Comparison of ENCODE assay signal across 15 cellular contexts in genomic region chr7:98288064-98288823, GRCh38. TPM values are rescaled to one million over a fixed set of nuclear protein-coding genes. Genes with fewer than 3 reads are reported as not detected.
A peak's percentile ranks its signal among the peaks of the same experiment; 100 is the strongest.
DNase-seq lines count a peak whose midpoint lies in the region; ATAC-seq and TF ChIP-seq lines count a peak whose summit lies in the region.
"Had no signal": no experiment of that assay in that cellular context is flagged by ENCODE, and none has a peak within 500 bp of the region (broad histone marks: within the 10 kb centered on the region; RNA-seq: fewer than 3 reads in every experiment).

No MANE protein-coding gene starts in this region.

- intact Hi-C loops in left ventricle myocardium inferior (cut with micrococcal nuclease) (no loop called here), Right ventricle myocardium superior (cut with DNase I) (no loop called here), mammary epithelial cell (cut with micrococcal nuclease) (loop anchor here (10.0 kb wide), 1 partner anchor 183 kb away; the partner anchor contains the start of gene LMTK2), upper lobe of right lung (cut with DNase I) (no loop called here)

- DNase-seq in left ventricle myocardium inferior = no peak
- no peak for DNase-seq in Right ventricle myocardium superior
- DNase-seq in mammary epithelial cell = peak; percentile 24
- DNase-seq in upper lobe of right lung = peak; percentile 63
- no peak for DNase-seq in glomerular visceral epithelial cell (ENCODE audit: extremely low spot score)
- no peak for DNase-seq in activated CD4-positive, alpha-beta memory T cell treated with anti-CD3 and anti-CD28 coated beads, Interleukin-2, amount 10 ng/mL, durations not matched to agents 7 days and 5 days
- DNase-seq: AML-193; amniotic stem cell; effector CD8-positive, alpha-beta T cell; NCI-H1092 treated with DMSO at 0.1 percent for 48 hours; stimulated activated CD4-positive, alpha-beta T cell treated with anti-CD3 and anti-CD28 coated beads, Interleukin-4, amount 100 ng/mL, for 1 hour; stimulated activated naive CD4-positive, alpha-beta T cell had no signal

- CTCF ChIA-PET in mammary epithelial cell (lab: Charles Lee; ENCODE audit: low non-redundant PET) = interaction anchor here (0.7 to 0.9 kb wide), 2 partner anchors 113 to 130 kb away, joined by 4 read pairs; partner anchors contain the start of gene BAIAP2L1
- CTCF ChIA-PET in activated CD4-positive, alpha-beta memory T cell treated with anti-CD3 and anti-CD28 coated beads, Interleukin-2, amount 10 ng/mL, durations not matched to agents 7 days and 5 days (lab: Charles Lee) = no interaction called here

- no peak for TF ChIP-seq CTCF in left ventricle myocardium inferior (IDR thresholded peaks at IDR 0.05; ENCODE audit: borderline replicate concordance)
- no peak for TF ChIP-seq CTCF in mammary epithelial cell (conservative IDR thresholded peaks at IDR 0.05 in 1 of 2, IDR thresholded peaks at IDR 0.05 in 1 of 2; ENCODE audit: extremely low read depth in 1 of 2, insufficient read depth in 1 of 2, low read depth in 1 of 2, low read length in 2 of 2)
- TF ChIP-seq CTCF in upper lobe of right lung (IDR thresholded peaks at IDR 0.05) = no peak

- dilution Hi-C loops in mammary epithelial cell (cut with HindIII; ENCODE audit: low sequenced_read_pairs) = no loop called here

- H3K36me3 Mint-ChIP-seq in activated CD4-positive, alpha-beta memory T cell treated with anti-CD3 and anti-CD28 coated beads, Interleukin-2, amount 10 ng/mL, durations not matched to agents 7 days and 5 days (ENCODE audit: low read depth) = no peaks in the 10 kb centered on the region

- no peak overlapping the region for H3K4me3 Mint-ChIP-seq in activated CD4-positive, alpha-beta memory T cell treated with anti-CD3 and anti-CD28 coated beads, Interleukin-2, amount 10 ng/mL, durations not matched to agents 7 days and 5 days

- peak overlapping the region; percentile 98 for H3K27ac ChIP-seq in left ventricle myocardium inferior (replicated peaks)
- H3K27ac ChIP-seq in mammary epithelial cell (ENCODE audit: insufficient read depth, low read depth, low read length) = no peak overlapping the region
- no peak overlapping the region for H3K27ac ChIP-seq in upper lobe of right lung
- H3K27ac ChIP-seq: parathyroid adenoma had no signal

- no peaks in the 10 kb centered on the region for H3K9me3 ChIP-seq in left ventricle myocardium inferior (replicated peaks)
- H3K9me3 ChIP-seq in mammary epithelial cell (replicated peaks; ENCODE audit: insufficient read depth, low read length) = no peaks in the 10 kb centered on the region
- no peaks in the 10 kb centered on the region for H3K9me3 ChIP-seq in mucosa of stomach (ENCODE audit: control insufficient read depth, low read length)
- H3K9me3 ChIP-seq in upper lobe of right lung = no peaks in the 10 kb centered on the region

- no peaks in the 10 kb centered on the region for H3K9me3 Mint-ChIP-seq in activated CD4-positive, alpha-beta memory T cell treated with anti-CD3 and anti-CD28 coated beads, Interleukin-2, amount 10 ng/mL, durations not matched to agents 7 days and 5 days

- H3K27me3 Mint-ChIP-seq in activated CD4-positive, alpha-beta memory T cell treated with anti-CD3 and anti-CD28 coated beads, Interleukin-2, amount 10 ng/mL, durations not matched to agents 7 days and 5 days = no peaks in the 10 kb centered on the region

- in situ Hi-C loops in mammary epithelial cell (cut with MboI; ENCODE audit: low sequenced_read_pairs in 2 of 2) = loop anchor here (25.0 kb wide), 1 partner anchor 549 kb away; no protein-coding TSS in a partner anchor

- peaks cover 89% of the 10 kb centered on the region for H3K79me2 ChIP-seq in mammary epithelial cell (ENCODE audit: insufficient read depth, low read length)

- H3K27ac Mint-ChIP-seq in activated CD4-positive, alpha-beta memory T cell treated with anti-CD3 and anti-CD28 coated beads, Interleukin-2, amount 10 ng/mL, durations not matched to agents 7 days and 5 days = no peak overlapping the region

- H3K27me3 ChIP-seq in left ventricle myocardium inferior (ENCODE audit: low read depth) = no peaks in the 10 kb centered on the region
- no peaks in the 10 kb centered on the region for H3K27me3 ChIP-seq in mammary epithelial cell (ENCODE audit: insufficient read depth, low read length)
- H3K27me3 ChIP-seq in mucosa of stomach (ENCODE audit: control insufficient read depth, insufficient read depth, low read length) = no peaks in the 10 kb centered on the region
- H3K27me3 ChIP-seq in upper lobe of right lung = no peaks in the 10 kb centered on the region

- no TSS peak for BruUV-seq in mammary epithelial cell (replicated peaks; lab: Mats Ljungman, UMichigan)

- POLR2A ChIA-PET in activated CD4-positive, alpha-beta memory T cell treated with anti-CD3 and anti-CD28 coated beads, Interleukin-2, amount 10 ng/mL, durations not matched to agents 7 days and 5 days (lab: Charles Lee) = interaction anchor here (1.5 kb wide), 1 partner anchor 37 kb away, joined by 3 read pairs; no protein-coding TSS in a partner anchor

- H3K4me2 ChIP-seq in mammary epithelial cell (ENCODE audit: insufficient read depth, low read depth, low read length) = peak overlapping the region; percentile 70

- H3K9ac ChIP-seq in mammary epithelial cell (ENCODE audit: insufficient read depth, low read length) = no peak overlapping the region
- H3K9ac ChIP-seq in mucosa of stomach (ENCODE audit: low read length) = peak overlapping the region; percentile 25
- H3K9ac ChIP-seq: parathyroid adenoma had no signal

- no peak overlapping the region for H2AFZ ChIP-seq in mammary epithelial cell (ENCODE audit: low read depth, low read length)
- H2AFZ ChIP-seq: parathyroid adenoma had no signal

- H3K4me3 ChIP-seq in left ventricle myocardium inferior (peak overlapping the region; percentile 89), mammary epithelial cell (replicated peaks in 1 of 3; ENCODE audit: insufficient read depth in 1 of 3, low read depth in 2 of 3, low read length in 3 of 3) (no peak overlapping the region), mucosa of stomach (ENCODE audit: low read length) (no peak overlapping the region), upper lobe of right lung (no peak overlapping the region)

- H3K36me3 ChIP-seq in left ventricle myocardium inferior = peaks cover 29% of the 10 kb centered on the region
- H3K36me3 ChIP-seq in mammary epithelial cell (ENCODE audit: insufficient read depth, low read length) = peaks cover 20% of the 10 kb centered on the region
- H3K36me3 ChIP-seq in mucosa of stomach (ENCODE audit: control insufficient read depth, insufficient read depth, low read length) = peaks cover 31% of the 10 kb centered on the region
- peaks cover 63% of the 10 kb centered on the region for H3K36me3 ChIP-seq in upper lobe of right lung

- peaks cover 13% of the 10 kb centered on the region for H3K4me1 Mint-ChIP-seq in activated CD4-positive, alpha-beta memory T cell treated with anti-CD3 and anti-CD28 coated beads, Interleukin-2, amount 10 ng/mL, durations not matched to agents 7 days and 5 days

- no peaks in the 10 kb centered on the region for H4K20me1 ChIP-seq in mammary epithelial cell (ENCODE audit: insufficient read depth, low read length)

- ATAC-seq in Right ventricle myocardium superior (ENCODE audit: poor library complexity) = no peak
- no peak for ATAC-seq in upper lobe of right lung
- ATAC-seq in HG03135 (IDR thresholded peaks at IDR 0.05; ENCODE audit: unreplicated experiment) = no peak

- H3K4me1 ChIP-seq in left ventricle myocardium inferior (peaks cover 89% of the 10 kb centered on the region), mammary epithelial cell (ENCODE audit: insufficient read depth, low read length) (peaks cover 55% of the 10 kb centered on the region), mucosa of stomach (ENCODE audit: control insufficient read depth, insufficient read depth, low read length) (peaks cover 79% of the 10 kb centered on the region), upper lobe of right lung (peaks cover 51% of the 10 kb centered on the region)
- H3K4me1 ChIP-seq: parathyroid adenoma had no signal

- 26% methylated on average over 10 of the region's 12 CpGs for WGBS in mammary epithelial cell (ENCODE audit: low coverage, missing lambda C conversion rate)

RNA-seq across cellular contexts. Expression of gene BRI3, which starts 6.8 kb away (rescaled TPM):
- total RNA-seq in left ventricle myocardium inferior (201 TPM), Right ventricle myocardium superior (222 TPM), mammary epithelial cell (100 to 1,000 TPM in 1 of 2 donors, 10 to 100 TPM in 1; 24.5 to 158 TPM), upper lobe of right lung (530 TPM)
- 43.1 TPM for polyA plus RNA-seq in mammary epithelial cell
- polyA minus RNA-seq in mammary epithelial cell = 113 TPM
- 10 to 100 TPM; 49.4 to 49.9 TPM for total RNA-seq in activated CD4-positive, alpha-beta memory T cell treated with anti-CD3 and anti-CD28 coated beads, Interleukin-2, amount 10 ng/mL, durations not matched to agents 7 days and 5 days

RNA-seq across cellular contexts. Expression of gene TECPR1, which starts 36.2 kb away (rescaled TPM):
- total RNA-seq in left ventricle myocardium inferior = 17.3 TPM
- total RNA-seq in Right ventricle myocardium superior = 16.1 TPM
- 10 to 100 TPM; 13.2 to 14.6 TPM for total RNA-seq in mammary epithelial cell
- 1.6 TPM for polyA plus RNA-seq in mammary epithelial cell
- 1.1 TPM for polyA minus RNA-seq in mammary epithelial cell
- 55.2 TPM for total RNA-seq in upper lobe of right lung
- total RNA-seq in activated CD4-positive, alpha-beta memory T cell treated with anti-CD3 and anti-CD28 coated beads, Interleukin-2, amount 10 ng/mL, durations not matched to agents 7 days and 5 days = 10 to 100 TPM; 63.9 to 69.4 TPM

Comparison
In these comparisons a context has a peak if more than half of its experiments do, and no peak if none do; other contexts are left out.
1. DNase-seq: peak in mammary epithelial cell (single experiment) and upper lobe of right lung (single experiment); none in left ventricle myocardium inferior (single experiment), Right ventricle myocardium superior (single experiment), glomerular visceral epithelial cell (single experiment) and activated CD4-positive, alpha-beta memory T cell treated with anti-CD3 and anti-CD28 coated beads, Interleukin-2, amount 10 ng/mL, durations not matched to agents 7 days and 5 days (single experiment).